ENCODE assay signal across 25 cellular contexts in the genomic region with DNA sequence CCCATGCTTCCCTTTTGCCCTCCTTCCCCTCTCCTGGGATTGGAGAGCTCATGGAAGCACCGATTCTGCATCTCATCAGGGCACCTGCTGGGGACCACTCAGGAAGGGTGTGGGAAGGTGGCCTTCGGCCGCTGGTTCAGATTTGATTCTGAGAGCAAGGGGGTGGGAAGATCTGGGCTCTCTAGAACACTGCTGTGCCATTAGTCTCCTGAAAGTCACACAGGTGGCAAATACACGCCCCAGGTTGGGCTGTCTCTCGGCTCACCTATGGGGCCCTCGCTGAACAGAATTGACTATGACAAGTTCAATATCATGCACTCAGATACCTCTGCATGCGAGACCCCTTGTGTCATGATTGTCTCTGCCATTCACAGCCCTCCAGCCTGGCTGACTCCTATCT. TPM values are rescaled to one million over a fixed set of nuclear protein-coding genes. Genes with fewer than 3 reads are reported as not detected.
DNase-seq lines count a peak whose midpoint lies in the region; ATAC-seq and TF ChIP-seq lines count a peak whose summit lies in the region.
"Had no signal": no experiment of that assay in that cellular context is flagged by ENCODE, and none has a peak within 500 bp of the region (broad histone marks: within the 10 kb centered on the region; RNA-seq: fewer than 3 reads in every experiment).

No MANE protein-coding gene starts in this region.

- H3K27ac Mint-ChIP-seq in WTC11: no peak overlapping the region
- H3K27ac Mint-ChIP-seq: CD8-positive, alpha-beta T cell; HFFc6 had no signal

- no peak overlapping the region for H3K4me3 Mint-ChIP-seq in WTC11
- H3K4me3 Mint-ChIP-seq: CD8-positive, alpha-beta T cell; H9; HFFc6 had no signal

- CTCF ChIA-PET in WTC11 (lab: Charles Lee): interaction anchor here (1.0 to 1.1 kb wide), 3 partner anchors 18 to 76 kb away, joined by 3 to 5 read pairs (median 3); no protein-coding TSS in a partner anchor

- no peaks in the 10 kb centered on the region for H3K9me2 ChIP-seq in hepatocyte (replicated peaks; ENCODE audit: insufficient read depth)

- no peak overlapping the region for H3K4me2 ChIP-seq in hepatocyte

- intact Hi-C loops in left ventricle myocardium superior (cut with micrococcal nuclease) (no loop called here), left ventricle myocardium inferior (cut with micrococcal nuclease) (no loop called here), posterior vena cava (cut with DNase I) (loop anchor here in 1 of 2 donors (5.0 kb wide), 1 partner anchor 1238 kb away; no protein-coding TSS in a partner anchor), upper lobe of right lung (cut with DNase I) (loop anchor here (10.0 kb wide), 1 partner anchor 60 kb away; no protein-coding TSS in a partner anchor)

- H3K27ac ChIP-seq in left ventricle myocardium inferior (replicated peaks) (no peak overlapping the region), hepatocyte (no peak overlapping the region), upper lobe of right lung (no peak overlapping the region)
- H3K27ac ChIP-seq: HL-60, RWPE1 had no signal

- H3K9me3 ChIP-seq in left ventricle myocardium inferior (replicated peaks) (no peaks in the 10 kb centered on the region), hepatocyte (ENCODE audit: low read depth) (no peaks in the 10 kb centered on the region), upper lobe of right lung (no peaks in the 10 kb centered on the region)
- H3K9me3 ChIP-seq: Caco-2 had no signal

- H3K4me1 Mint-ChIP-seq in WTC11: peaks cover 24% of the 10 kb centered on the region

- no peaks in the 10 kb centered on the region for H3K36me3 Mint-ChIP-seq in WTC11
- H3K36me3 Mint-ChIP-seq: CD8-positive, alpha-beta T cell had no signal

- 94% methylated on average over 7 of the region's 7 CpGs for WGBS in hepatocyte (ENCODE audit: low lambda C conversion rate, missing lambda C conversion rate)

- TF ChIP-seq CTCF in left ventricle myocardium inferior (IDR thresholded peaks at IDR 0.05; ENCODE audit: borderline replicate concordance) (no peak), hepatocyte (IDR thresholded peaks at IDR 0.05; ENCODE audit: poor library complexity) (no peak), upper lobe of right lung (IDR thresholded peaks at IDR 0.05) (no peak), WTC11 (IDR thresholded peaks at IDR 0.05) (no peak)

- H3K36me3 ChIP-seq in left ventricle myocardium inferior (no peaks in the 10 kb centered on the region), hepatocyte (replicated peaks; ENCODE audit: insufficient read depth, low read depth) (no peaks in the 10 kb centered on the region), upper lobe of right lung (no peaks in the 10 kb centered on the region)

- H3K4me1 ChIP-seq in left ventricle myocardium inferior (no peaks in the 10 kb centered on the region), hepatocyte (ENCODE audit: insufficient read depth) (peaks cover 6% of the 10 kb centered on the region), upper lobe of right lung (peaks cover 15% of the 10 kb centered on the region)

- H3K27me3 Mint-ChIP-seq in WTC11 (ENCODE audit: low read depth): peaks cover 10% of the 10 kb centered on the region

- ATAC-seq in left ventricle myocardium superior (no peak), upper lobe of right lung (no peak), WTC11 (no peak), HG02763 (IDR thresholded peaks at IDR 0.05; ENCODE audit: unreplicated experiment) (no peak)
- ATAC-seq: CD8-positive, alpha-beta T cell had no signal

- no peaks in the 10 kb centered on the region for H4K20me1 ChIP-seq in hepatocyte (ENCODE audit: insufficient read depth, poor library complexity, severe bottlenecking)

- no peaks in the 10 kb centered on the region for H3K9me3 Mint-ChIP-seq in WTC11
- H3K9me3 Mint-ChIP-seq: CD8-positive, alpha-beta T cell; H9; HFFc6 had no signal

- no peak overlapping the region for H3K4me3 ChIP-seq in left ventricle myocardium inferior
- no peak overlapping the region for H3K4me3 ChIP-seq in hepatocyte
- no peak overlapping the region for H3K4me3 ChIP-seq in upper lobe of right lung

- H2AFZ ChIP-seq in hepatocyte: no peak overlapping the region

- DNase-seq in left ventricle myocardium superior: peak; percentile 9
- DNase-seq in left ventricle myocardium inferior: no peak
- DNase-seq in hepatocyte (ENCODE audit: low spot score): peak; percentile 3
- DNase-seq in posterior vena cava (ENCODE audit: low spot score): peak; percentile 43
- DNase-seq in upper lobe of right lung: peak; percentile 28
- no peak for DNase-seq in NCI-H2171 treated with DMSO at 0.1 percent for 48 hours (lab: John Stamatoyannopoulos, UW)
- no peak for DNase-seq in WTC11 (ENCODE audit: low spot score)
- DNase-seq: C1 segment of cervical spinal cord; Caco-2; CD8-positive, alpha-beta T cell; H9; HFFc6; NCI-H1048; NCI-H1417; NCI-H1694; NCI-H2081; NCI-H226; NCI-H510A; NCI-H69; SHP77 had no signal

- no peaks in the 10 kb centered on the region for H3K79me2 ChIP-seq in hepatocyte

- H3K27me3 ChIP-seq in left ventricle myocardium inferior (ENCODE audit: low read depth) (peaks cover 75% of the 10 kb centered on the region), hepatocyte (peaks cover 3% of the 10 kb centered on the region), upper lobe of right lung (no peaks in the 10 kb centered on the region)

- POLR2A ChIA-PET in WTC11 (lab: Charles Lee): no interaction called here

TF ChIP-seq in WTC11, 78 proteins besides CTCF, POLR2A, EP300 and RAD21:
- TF ChIP-seq, protein P1, sequence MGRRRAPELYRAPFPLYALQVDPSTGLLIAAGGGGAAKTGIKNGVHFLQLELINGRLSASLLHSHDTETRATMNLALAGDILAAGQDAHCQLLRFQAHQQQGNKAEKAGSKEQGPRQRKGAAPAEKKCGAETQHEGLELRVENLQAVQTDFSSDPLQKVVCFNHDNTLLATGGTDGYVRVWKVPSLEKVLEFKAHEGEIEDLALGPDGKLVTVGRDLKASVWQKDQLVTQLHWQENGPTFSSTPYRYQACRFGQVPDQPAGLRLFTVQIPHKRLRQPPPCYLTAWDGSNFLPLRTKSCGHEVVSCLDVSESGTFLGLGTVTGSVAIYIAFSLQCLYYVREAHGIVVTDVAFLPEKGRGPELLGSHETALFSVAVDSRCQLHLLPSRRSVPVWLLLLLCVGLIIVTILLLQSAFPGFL (CRISPR knock-in tag; IDR thresholded peaks at IDR 0.05; ENCODE audit: borderline replicate concordance): no peak
- TF ChIP-seq FOXJ3 (CRISPR knock-in tag; IDR thresholded peaks at IDR 0.05; ENCODE audit: borderline replicate concordance) (no peak), ZNF263 (CRISPR knock-in tag; IDR thresholded peaks at IDR 0.05; ENCODE audit: low read depth) (no peak), ESRRA (CRISPR knock-in tag; IDR thresholded peaks at IDR 0.05; ENCODE audit: borderline replicate concordance) (no peak), NFATC4 (CRISPR knock-in tag; IDR thresholded peaks at IDR 0.05) (no peak), FOXK1 (CRISPR knock-in tag; IDR thresholded peaks at IDR 0.05) (no peak), ZNF232 (CRISPR knock-in tag; IDR thresholded peaks at IDR 0.05) (no peak), ELF4 (CRISPR knock-in tag; IDR thresholded peaks at IDR 0.05; ENCODE audit: low read depth) (no peak), ETV6 (CRISPR knock-in tag; IDR thresholded peaks at IDR 0.05) (no peak), SP1 (CRISPR knock-in tag; conservative IDR thresholded peaks at IDR 0.05) (no peak), CBFB (CRISPR knock-in tag; IDR thresholded peaks at IDR 0.05; ENCODE audit: low read depth) (no peak), TEAD4 (CRISPR knock-in tag; IDR thresholded peaks at IDR 0.05) (no peak), MYBL2 (CRISPR knock-in tag; IDR thresholded peaks at IDR 0.05) (no peak), ZNF396 (CRISPR knock-in tag; IDR thresholded peaks at IDR 0.05; ENCODE audit: borderline replicate concordance) (no peak), KAT7 (CRISPR knock-in tag; IDR thresholded peaks at IDR 0.05; ENCODE audit: borderline replicate concordance) (no peak), NFYB (CRISPR knock-in tag; conservative IDR thresholded peaks at IDR 0.05; ENCODE audit: low read depth) (no peak), RELA (CRISPR knock-in tag; IDR thresholded peaks at IDR 0.05; ENCODE audit: borderline replicate concordance) (no peak)
- TF ChIP-seq, protein P2, sequence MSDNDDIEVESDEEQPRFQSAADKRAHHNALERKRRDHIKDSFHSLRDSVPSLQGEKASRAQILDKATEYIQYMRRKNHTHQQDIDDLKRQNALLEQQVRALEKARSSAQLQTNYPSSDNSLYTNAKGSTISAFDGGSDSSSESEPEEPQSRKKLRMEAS (CRISPR knock-in tag; IDR thresholded peaks at IDR 0.05): no peak
- TF ChIP-seq, protein P3, sequence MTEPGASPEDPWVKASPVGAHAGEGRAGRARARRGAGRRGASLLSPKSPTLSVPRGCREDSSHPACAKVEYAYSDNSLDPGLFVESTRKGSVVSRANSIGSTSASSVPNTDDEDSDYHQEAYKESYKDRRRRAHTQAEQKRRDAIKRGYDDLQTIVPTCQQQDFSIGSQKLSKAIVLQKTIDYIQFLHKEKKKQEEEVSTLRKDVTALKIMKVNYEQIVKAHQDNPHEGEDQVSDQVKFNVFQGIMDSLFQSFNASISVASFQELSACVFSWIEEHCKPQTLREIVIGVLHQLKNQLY (CRISPR knock-in tag; IDR thresholded peaks at IDR 0.05): no peak

RNA-seq across cellular contexts. Expression of a gene that starts 12.8 kb away (rescaled TPM):
- total RNA-seq in left ventricle myocardium superior: 0.82 TPM
- total RNA-seq in left ventricle myocardium inferior: 0.41 TPM
- total RNA-seq in hepatocyte: not detected in 2 replicates
- not detected in 2 replicates for polyA plus RNA-seq in hepatocyte
- 1 to 10 TPM; 2.5 to 5.6 TPM for total RNA-seq in posterior vena cava
- 9.0 TPM for total RNA-seq in upper lobe of right lung
- not detected in 3 replicates for total RNA-seq in WTC11 (2021)
- total RNA-seq: Caco-2; CD8-positive, alpha-beta T cell; H9; HFFc6; SK-MEL-5 had no signal
- polyA plus RNA-seq: AG04450 had no signal

RNA-seq across cellular contexts. Expression of a gene that starts 37.5 kb away (rescaled TPM):
- total RNA-seq in left ventricle myocardium superior: 0.55 TPM
- 0.52 TPM for total RNA-seq in left ventricle myocardium inferior
- total RNA-seq in hepatocyte: 2.2 TPM in 2 replicates
- polyA plus RNA-seq in hepatocyte: 10.5 and 11.0 TPM in 2 replicates
- under 1 TPM; 0.14 to 0.56 TPM for total RNA-seq in posterior vena cava
- total RNA-seq in upper lobe of right lung: 0.52 TPM
- 4.0 to 7.5 TPM (median 6.4 TPM) in 3 replicates for total RNA-seq in WTC11 (2021)

Comparison
In these comparisons a context has a peak if more than half of its experiments do, and no peak if none do; other contexts are left out.
1. DNase-seq: peak in left ventricle myocardium superior (single experiment), hepatocyte (single experiment), posterior vena cava (single experiment) and upper lobe of right lung (single experiment); none in left ventricle myocardium inferior (single experiment), NCI-H2171 treated with DMSO at 0.1 percent for 48 hours (single experiment) and WTC11 (single experiment).